In the genomic region with DNA sequence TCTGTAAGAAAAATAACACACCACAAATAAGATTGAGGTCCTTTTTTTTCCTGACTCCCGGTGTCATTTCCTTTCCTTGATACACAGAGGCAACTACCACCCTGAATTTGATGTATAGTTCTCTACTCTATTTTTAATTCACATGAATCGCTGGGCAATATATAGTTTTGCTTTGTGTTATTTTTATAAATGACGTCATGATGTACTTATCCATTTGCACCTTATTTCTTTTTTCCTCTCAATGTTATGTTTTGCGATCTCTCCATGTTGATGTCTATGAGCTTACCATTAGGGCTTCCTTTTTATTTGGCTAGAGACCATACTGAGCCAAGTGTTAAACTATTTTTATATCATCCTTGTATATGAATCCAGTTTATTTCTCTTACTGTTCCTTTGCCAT, we compare ENCODE assay signal across 39 cellular contexts.
"Had no signal": no experiment of that assay in that cellular context is flagged by ENCODE, and none has a peak within 500 bp of the region (broad histone marks: within the 10 kb centered on the region; RNA-seq: fewer than 3 reads in every experiment).

No MANE protein-coding gene starts in this region.

- H3K4me1 Mint-ChIP-seq: activated B cell treated with CpG ODN at 0.5 μM for 24 hours; activated CD4-positive, alpha-beta memory T cell treated with anti-CD3 and anti-CD28 coated beads, Interleukin-2, amount 10 ng/mL, durations not matched to agents 7 days and 5 days; activated CD4-positive, alpha-beta T cell treated with anti-CD3 and anti-CD28 coated beads for 36 hours; activated CD4-positive, alpha-beta T cell treated with anti-CD3 and anti-CD28 coated beads, Interleukin-2, amount 10 ng/mL, durations not matched to agents 7 days and 5 days; activated CD8-positive, alpha-beta memory T cell treated with anti-CD3 and anti-CD28 coated beads, Interleukin-2, amount 10 ng/mL, durations not matched to agents 7 days and 5 days; activated naive CD4-positive, alpha-beta T cell treated with anti-CD3 and anti-CD28 coated beads, Interleukin-2, amount 10 ng/mL, durations not matched to agents 7 days and 5 days; activated naive CD4-positive, alpha-beta T cell treated with anti-CD3 and anti-CD28 coated beads, Interleukin-2, amount 50 U/mL, for 24 hours; activated naive CD8-positive, alpha-beta T cell treated with anti-CD3 and anti-CD28 coated beads, Interleukin-2, amount 10 ng/mL, durations not matched to agents 7 days and 5 days; activated naive CD8-positive, alpha-beta T cell treated with anti-CD3 and anti-CD28 coated beads, Interleukin-2, amount 50 U/mL, for 24 hours; central memory CD8-positive, alpha-beta T cell had no signal

- H3K9me3 Mint-ChIP-seq: activated B cell treated with CpG ODN at 0.5 μM for 24 hours; activated CD4-positive, alpha-beta memory T cell treated with anti-CD3 and anti-CD28 coated beads, Interleukin-2, amount 10 ng/mL, durations not matched to agents 7 days and 5 days; activated CD4-positive, alpha-beta T cell treated with anti-CD3 and anti-CD28 coated beads, Interleukin-2, amount 10 ng/mL, durations not matched to agents 7 days and 5 days; activated naive CD4-positive, alpha-beta T cell treated with anti-CD3 and anti-CD28 coated beads, Interleukin-2, amount 10 ng/mL, durations not matched to agents 7 days and 5 days; activated naive CD4-positive, alpha-beta T cell treated with anti-CD3 and anti-CD28 coated beads, Interleukin-2, amount 50 U/mL, for 24 hours; activated naive CD8-positive, alpha-beta T cell treated with anti-CD3 and anti-CD28 coated beads, Interleukin-2, amount 50 U/mL, for 24 hours; activated T-cell treated with anti-CD3 and anti-CD28 coated beads, Interleukin-2, amount 50 U/mL, for 24 hours; activated T-helper 2 cell treated with anti-CD3 and anti-CD28 coated beads, Interferon-gamma antibody, Interleukin-2, Interleukin-4, amounts not matched to agents 10 μg/mL and 5 μg/mL and 100 μg/mL, durations not matched to agents 14 hours and 24 hours and 36 hours; brain; T-helper 1 cell treated with Interleukin-12 subunit alpha and Interleukin-12 subunit beta and Interleukin-4 antibody, amounts not matched to agents 30 μg/mL and 1 μg/mL, for 36 hours; T-helper 2 cell treated with Interferon-gamma antibody and Interleukin-4, amounts not matched to agents 5 μg/mL and 100 μg/mL, for 36 hours had no signal

- ATAC-seq: activated CD4-positive, alpha-beta T cell treated with anti-CD3 and anti-CD28 coated beads for 36 hours; activated CD4-positive, CD25-positive, alpha-beta regulatory T cell treated with anti-CD3 and anti-CD28 coated beads, Interleukin-2, amount 50 U/mL, for 24 hours; activated CD8-positive, alpha-beta memory T cell treated with anti-CD3 and anti-CD28 coated beads, Interleukin-2, amount 10 ng/mL, durations not matched to agents 7 days and 5 days; activated CD8-positive, alpha-beta T cell treated with anti-CD3 and anti-CD28 coated beads, Interleukin-2, amount 10 ng/mL, durations not matched to agents 7 days and 5 days; activated naive CD8-positive, alpha-beta T cell treated with anti-CD3 and anti-CD28 coated beads, Interleukin-2, amount 50 U/mL, for 24 hours had no signal

- H3K36me3 Mint-ChIP-seq: activated CD8-positive, alpha-beta memory T cell treated with anti-CD3 and anti-CD28 coated beads, Interleukin-2, amount 10 ng/mL, durations not matched to agents 7 days and 5 days; activated naive CD4-positive, alpha-beta T cell treated with anti-CD3 and anti-CD28 coated beads, Interleukin-2, amount 10 ng/mL, durations not matched to agents 7 days and 5 days; activated naive CD4-positive, alpha-beta T cell treated with anti-CD3 and anti-CD28 coated beads, Interleukin-2, amount 50 U/mL, for 24 hours; activated naive CD8-positive, alpha-beta T cell; activated naive CD8-positive, alpha-beta T cell treated with anti-CD3 and anti-CD28 coated beads, Interleukin-2, amount 10 ng/mL, durations not matched to agents 7 days and 5 days; brain had no signal

- H3K27me3 Mint-ChIP-seq: activated B cell treated with CpG ODN at 0.5 μM for 24 hours; activated CD4-positive, alpha-beta memory T cell treated with anti-CD3 and anti-CD28 coated beads, Interleukin-2, amount 10 ng/mL, durations not matched to agents 7 days and 5 days; activated CD4-positive, alpha-beta T cell treated with anti-CD3 and anti-CD28 coated beads, Interleukin-2, amount 10 ng/mL, durations not matched to agents 7 days and 5 days; activated naive CD8-positive, alpha-beta T cell treated with anti-CD3 and anti-CD28 coated beads, Interleukin-2, amount 10 ng/mL, durations not matched to agents 7 days and 5 days had no signal

- FAIRE-seq: bronchial epithelial cell, colon, TTC549 had no signal

- H3K27me3 ChIP-seq: ascending aorta, cardiac muscle cell had no signal

- DNase-seq: activated B cell treated with CpG ODN at 0.5 μM for 24 hours; activated CD4-positive, alpha-beta memory T cell treated with anti-CD3 and anti-CD28 coated beads, Interleukin-2, amount 10 ng/mL, durations not matched to agents 7 days and 5 days; activated CD4-positive, alpha-beta T cell treated with anti-CD3 and anti-CD28 coated beads for 1 hour; activated CD4-positive, alpha-beta T cell treated with anti-CD3 and anti-CD28 coated beads for 36 hours; activated CD4-positive, alpha-beta T cell treated with anti-CD3 and anti-CD28 coated beads for 48 hours; activated CD4-positive, alpha-beta T cell treated with anti-CD3 and anti-CD28 coated beads, Interleukin-2, amount 10 ng/mL, durations not matched to agents 7 days and 5 days; activated CD4-positive, alpha-beta T cell treated with anti-CD3 and anti-CD28 coated beads, Interleukin-2, amount 50 U/mL, for 48 hours; activated CD8-positive, alpha-beta memory T cell treated with anti-CD3 and anti-CD28 coated beads for 24 hours; activated CD8-positive, alpha-beta memory T cell treated with anti-CD3 and anti-CD28 coated beads, Interleukin-2, amount 10 ng/mL, durations not matched to agents 7 days and 5 days; activated CD8-positive, alpha-beta memory T cell treated with anti-CD3 and anti-CD28 coated beads, Interleukin-2, amount 50 U/mL, for 48 hours; activated CD8-positive, alpha-beta T cell treated with anti-CD3 and anti-CD28 coated beads, Interleukin-2, amount 10 ng/mL, durations not matched to agents 7 days and 5 days; activated effector memory CD4-positive, alpha-beta T cell treated with Interleukin-2 at 50 U/mL for 16 hours; activated gamma-delta T cell; activated naive CD4-positive, alpha-beta T cell treated with anti-CD3 and anti-CD28 coated beads, Interleukin-2, amount 10 ng/mL, durations not matched to agents 7 days and 5 days; activated naive CD4-positive, alpha-beta T cell treated with Interleukin-2 at 50 U/mL for 16 hours; activated naive CD8-positive, alpha-beta T cell treated with anti-CD3 and anti-CD28 coated beads, Interleukin-2, amount 10 ng/mL, durations not matched to agents 7 days and 5 days; activated naive CD8-positive, alpha-beta T cell treated with anti-CD3 and anti-CD28 coated beads, Interleukin-2, amount 50 U/mL, for 24 hours; activated T-cell treated with anti-CD3 and anti-CD28 coated beads, Interleukin-2, amount 50 U/mL, for 24 hours; activated T-cell treated with anti-CD3 and anti-CD28 coated beads, Interleukin-2, amount 50 U/mL, for 48 hours; amygdala; anterior cingulate cortex; caudate nucleus; cerebellar nuclear complex; T-helper 2 cell; T-helper 9 cell had no signal

- H3K9me3 ChIP-seq: ascending aorta had no signal

- H3K36me3 ChIP-seq: cardiac muscle cell had no signal

- H3K4me3 ChIP-seq: ascending aorta, cardiac muscle cell had no signal

- H3K4me3 Mint-ChIP-seq: activated B cell treated with CpG ODN at 0.5 μM for 24 hours; activated CD4-positive, alpha-beta memory T cell treated with anti-CD3 and anti-CD28 coated beads, Interleukin-2, amount 10 ng/mL, durations not matched to agents 7 days and 5 days; activated CD4-positive, alpha-beta T cell treated with anti-CD3 and anti-CD28 coated beads for 36 hours; activated CD4-positive, alpha-beta T cell treated with anti-CD3 and anti-CD28 coated beads, Interleukin-2, amount 10 ng/mL, durations not matched to agents 7 days and 5 days; activated CD8-positive, alpha-beta memory T cell treated with anti-CD3 and anti-CD28 coated beads, Interleukin-2, amount 10 ng/mL, durations not matched to agents 7 days and 5 days; activated CD8-positive, alpha-beta T cell treated with anti-CD3 and anti-CD28 coated beads, Interleukin-2, amount 10 ng/mL, durations not matched to agents 7 days and 5 days; activated naive CD4-positive, alpha-beta T cell treated with anti-CD3 and anti-CD28 coated beads, Interleukin-2, amount 10 ng/mL, durations not matched to agents 7 days and 5 days; activated naive CD4-positive, alpha-beta T cell treated with anti-CD3 and anti-CD28 coated beads, Interleukin-2, amount 50 U/mL, for 24 hours; activated naive CD8-positive, alpha-beta T cell; activated naive CD8-positive, alpha-beta T cell treated with anti-CD3 and anti-CD28 coated beads, Interleukin-2, amount 10 ng/mL, durations not matched to agents 7 days and 5 days; activated naive CD8-positive, alpha-beta T cell treated with anti-CD3 and anti-CD28 coated beads, Interleukin-2, amount 50 U/mL, for 24 hours; activated T-cell treated with anti-CD3 and anti-CD28 coated beads, Interleukin-2, amount 50 U/mL, for 24 hours; brain; central memory CD8-positive, alpha-beta T cell; T-helper 1 cell treated with Interleukin-12 subunit alpha and Interleukin-12 subunit beta and Interleukin-4 antibody, amounts not matched to agents 30 μg/mL and 1 μg/mL, for 36 hours; T-helper 2 cell treated with Interferon-gamma antibody and Interleukin-4, amounts not matched to agents 5 μg/mL and 100 μg/mL, for 36 hours had no signal

- H3K27ac Mint-ChIP-seq: activated B cell treated with CpG ODN at 0.5 μM for 24 hours; activated CD4-positive, alpha-beta memory T cell treated with anti-CD3 and anti-CD28 coated beads, Interleukin-2, amount 10 ng/mL, durations not matched to agents 7 days and 5 days; activated CD4-positive, alpha-beta T cell treated with anti-CD3 and anti-CD28 coated beads for 36 hours; activated CD4-positive, alpha-beta T cell treated with anti-CD3 and anti-CD28 coated beads, Interleukin-2, amount 10 ng/mL, durations not matched to agents 7 days and 5 days; activated CD8-positive, alpha-beta memory T cell treated with anti-CD3 and anti-CD28 coated beads, Interleukin-2, amount 10 ng/mL, durations not matched to agents 7 days and 5 days; activated CD8-positive, alpha-beta T cell treated with anti-CD3 and anti-CD28 coated beads, Interleukin-2, amount 10 ng/mL, durations not matched to agents 7 days and 5 days; activated naive CD4-positive, alpha-beta T cell treated with anti-CD3 and anti-CD28 coated beads, Interleukin-2, amount 10 ng/mL, durations not matched to agents 7 days and 5 days; activated naive CD4-positive, alpha-beta T cell treated with anti-CD3 and anti-CD28 coated beads, Interleukin-2, amount 50 U/mL, for 24 hours; activated naive CD8-positive, alpha-beta T cell; activated naive CD8-positive, alpha-beta T cell treated with anti-CD3 and anti-CD28 coated beads, Interleukin-2, amount 10 ng/mL, durations not matched to agents 7 days and 5 days; activated naive CD8-positive, alpha-beta T cell treated with anti-CD3 and anti-CD28 coated beads, Interleukin-2, amount 50 U/mL, for 24 hours; activated T-cell treated with anti-CD3 and anti-CD28 coated beads, Interleukin-2, amount 50 U/mL, for 24 hours; activated T-helper 2 cell treated with anti-CD3 and anti-CD28 coated beads, Interferon-gamma antibody, Interleukin-2, Interleukin-4, amounts not matched to agents 10 μg/mL and 5 μg/mL and 100 μg/mL, durations not matched to agents 14 hours and 24 hours and 36 hours; brain; T-helper 1 cell treated with Interleukin-12 subunit alpha and Interleukin-12 subunit beta and Interleukin-4 antibody, amounts not matched to agents 30 μg/mL and 1 μg/mL, for 36 hours; T-helper 2 cell treated with Interferon-gamma antibody and Interleukin-4, amounts not matched to agents 5 μg/mL and 100 μg/mL, for 36 hours had no signal

- H3K27ac ChIP-seq: ascending aorta, cardiac muscle cell, VCaP had no signal
